Comparison of ENCODE assay signal across 8 cellular contexts in genomic region chr19:14030997-14031718, GRCh38. TPM values are rescaled to one million over a fixed set of nuclear protein-coding genes. Genes with fewer than 3 reads are reported as not detected.
DNase-seq lines count a peak whose midpoint lies in the region; FAIRE-seq and TF ChIP-seq lines count a peak whose summit lies in the region.

No MANE protein-coding gene starts in this region.

- no peak overlapping the region for H2BK120ac ChIP-seq in trophoblast cell (ENCODE audit: insufficient read depth, low read length, poor library complexity)

- H3K36me3 ChIP-seq in SJCRH30 (no peaks in the 10 kb centered on the region), trophoblast cell (ENCODE audit: control insufficient read depth in 1 of 2, insufficient read depth in 2 of 2, low read length in 2 of 2) (no peaks in the 10 kb centered on the region)

- H3K9me3 ChIP-seq in SJCRH30 (replicated peaks) (no peaks in the 10 kb centered on the region; the same call in 1 of the 2 replicates), trophoblast cell (ENCODE audit: insufficient read depth, low read depth, low read length) (no peaks in the 10 kb centered on the region)

- no peak overlapping the region for H2BK5ac ChIP-seq in trophoblast cell (ENCODE audit: low read depth, low read length, poor library complexity)

- peaks cover 3% of the 10 kb centered on the region for H3K79me2 ChIP-seq in trophoblast cell (ENCODE audit: control insufficient read depth, insufficient read depth, low read length, poor library complexity)

- H2AFZ ChIP-seq in trophoblast cell (ENCODE audit: insufficient read depth, low read length, poor library complexity): peak overlapping the region; percentile 94

- H3K18ac ChIP-seq in trophoblast cell (ENCODE audit: low read length): no peak overlapping the region

- no peak overlapping the region for H3K4ac ChIP-seq in trophoblast cell (ENCODE audit: low read depth, low read length)

- H4K91ac ChIP-seq in trophoblast cell (ENCODE audit: low read depth, low read length): peak overlapping the region; percentile 77

- no peak overlapping the region for H3K14ac ChIP-seq in trophoblast cell (ENCODE audit: low read length)

- H3K27ac ChIP-seq in SJCRH30 (no peak overlapping the region), trophoblast cell (ENCODE audit: low read depth, low read length) (no peak overlapping the region)

- no CpG with 5 or more reads among the region's 20 CpGs for WGBS in trophoblast cell (ENCODE audit: extremely low coverage, insufficient coverage, insufficient read length)

- peak overlapping the region; percentile 93 for H3K4me3 ChIP-seq in GM12864 (ENCODE audit: low read depth, low read length)
- H3K4me3 ChIP-seq in SJCRH30: peak overlapping the region; percentile 56
- peak overlapping the region; percentile 51 for H3K4me3 ChIP-seq in epithelial cell of esophagus (ENCODE audit: low read length)
- H3K4me3 ChIP-seq in trophoblast cell (ENCODE audit: low read depth, low read length): no peak overlapping the region

- no peak overlapping the region for H4K8ac ChIP-seq in trophoblast cell (ENCODE audit: low read depth, low read length)

- H4K12ac ChIP-seq in trophoblast cell (ENCODE audit: low read depth, low read length): no peak overlapping the region

- H2AK5ac ChIP-seq in trophoblast cell (ENCODE audit: low read length): no peak overlapping the region

- H3K4me1 ChIP-seq in SJCRH30 (no peaks in the 10 kb centered on the region), trophoblast cell (ENCODE audit: control insufficient read depth in 1 of 2, insufficient read depth in 2 of 2, low read length in 2 of 2) (peaks cover 3% of the 10 kb centered on the region in 2 experiments)

- H3K4me2 ChIP-seq in trophoblast cell (ENCODE audit: low read length): peak overlapping the region; percentile 77

- H2BK12ac ChIP-seq in trophoblast cell (ENCODE audit: low read length): no peak overlapping the region

- no peak for FAIRE-seq in urothelium cell line (lab: Jason Lieb, UNC)

- H3K27me3 ChIP-seq in SJCRH30: peaks cover 9% of the 10 kb centered on the region; the same call in 1 of the 2 replicates
- no peaks in the 10 kb centered on the region for H3K27me3 ChIP-seq in trophoblast cell (ENCODE audit: insufficient read depth, low read length)

- DNase-seq in GM12864 (ENCODE audit: low read depth) (no peak), SJCRH30 (no peak), epithelial cell of esophagus (ENCODE audit: low read depth) (no peak), trophoblast cell (no peak), NCI-H1930 (lab: John Stamatoyannopoulos, UW) (no peak), DMS153 treated with DMSO at 0.1 percent for 48 hours (lab: John Stamatoyannopoulos, UW; ENCODE audit: unreplicated experiment) (no peak), NCI-H2196 treated with DMSO at 0.1 percent for 48 hours (lab: John Stamatoyannopoulos, UW; ENCODE audit: unreplicated experiment) (no peak), urothelium cell line (ENCODE audit: low spot score) (no peak)

- no peak overlapping the region for H3K23ac ChIP-seq in trophoblast cell (ENCODE audit: low read length)

- TF ChIP-seq CTCF in GM12864 (IDR thresholded peaks at IDR 0.05; ENCODE audit: low read depth, low read length, missing control alignments) (no peak), epithelial cell of esophagus (IDR thresholded peaks at IDR 0.05; ENCODE audit: insufficient read depth, low read depth, low read length, missing control alignments) (no peak)

- peaks cover 7% of the 10 kb centered on the region for H3K79me1 ChIP-seq in trophoblast cell (ENCODE audit: low read length)

- no peak overlapping the region for H3K9ac ChIP-seq in trophoblast cell (ENCODE audit: low read length)

RNA-seq across cellular contexts. Expression of gene IL27RA, which starts 0.4 kb away (rescaled TPM):
- total RNA-seq in SJCRH30 (2014; rRNA removed; shearing (Covaris generic)): 1.5 TPM in 2 replicates
- 2.5 and 2.6 TPM in 2 replicates for polyA plus RNA-seq in trophoblast cell (2013)

RNA-seq across cellular contexts. Expression of gene RLN3, which starts 3.2 kb away (rescaled TPM):
- total RNA-seq in SJCRH30 (2014; rRNA removed; shearing (Covaris generic)): not detected in 2 replicates
- polyA plus RNA-seq in trophoblast cell (2013): not detected in 2 replicates

RNA-seq across cellular contexts. Expression of gene RFX1, which starts 25.0 kb away (rescaled TPM):
- 3.9 and 4.4 TPM in 2 replicates for total RNA-seq in SJCRH30 (2014; rRNA removed; shearing (Covaris generic))
- 8.6 and 8.7 TPM in 2 replicates for polyA plus RNA-seq in trophoblast cell (2013)

RNA-seq across cellular contexts. Expression of gene PALM3, which starts 30.7 kb away (rescaled TPM):
- 0.99 and 1.4 TPM in 2 replicates for total RNA-seq in SJCRH30 (2014; rRNA removed; shearing (Covaris generic))
- polyA plus RNA-seq in trophoblast cell (2013): 1.2 and 1.4 TPM in 2 replicates

RNA-seq across cellular contexts. Expression of gene MISP3, which starts 41.4 kb away (rescaled TPM):
- 0.81 and 1.3 TPM in 2 replicates for total RNA-seq in SJCRH30 (2014; rRNA removed; shearing (Covaris generic))
- 10.5 and 10.9 TPM in 2 replicates for polyA plus RNA-seq in trophoblast cell (2013)
